ENCODE assay signal across 9 cellular contexts in the genomic region with DNA sequence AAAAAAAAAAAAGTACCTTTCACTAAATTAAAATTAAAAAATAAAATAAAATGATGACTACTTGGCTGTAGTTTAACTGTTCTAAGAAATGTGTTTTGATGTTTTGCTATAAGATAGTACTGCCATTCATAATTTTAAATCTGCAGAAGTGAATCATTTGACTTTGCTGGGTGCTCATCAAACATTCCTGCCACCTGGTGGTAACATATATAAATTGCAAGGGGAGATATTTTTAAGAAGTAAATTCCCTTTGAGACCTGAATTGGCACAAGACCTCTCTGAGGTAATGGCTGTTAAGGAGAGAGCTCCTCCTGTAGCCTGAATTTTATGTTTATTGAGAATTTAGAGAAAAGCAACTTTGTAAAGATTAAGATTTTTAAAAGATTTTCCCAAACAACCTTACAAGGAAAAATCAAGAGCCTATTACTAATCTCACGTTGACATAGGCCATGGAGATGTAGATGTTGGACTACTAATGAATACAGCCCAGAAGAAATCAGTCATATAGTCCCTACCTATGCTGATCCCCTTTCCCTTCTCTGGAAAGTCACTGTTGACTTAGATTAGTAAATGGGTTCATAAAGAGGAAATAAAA. TPM values are rescaled to one million over a fixed set of nuclear protein-coding genes. Genes with fewer than 3 reads are reported as not detected.
DNase-seq lines count a peak whose midpoint lies in the region; ATAC-seq, FAIRE-seq and TF ChIP-seq lines count a peak whose summit lies in the region.
"Had no signal": no experiment of that assay in that cellular context is flagged by ENCODE, and none has a peak within 500 bp of the region (broad histone marks: within the 10 kb centered on the region; RNA-seq: fewer than 3 reads in every experiment).

No MANE protein-coding gene starts in this region.

- intact Hi-C loops in activated T-helper 1 cell treated with anti-CD3 and anti-CD28 coated beads, Interleukin-12 subunit alpha, Interleukin-12 subunit beta, Interleukin-2, Interleukin-4 antibody, amounts not matched to agents 30 ng/mL and 10 ng/mL and 1 ng/mL, durations not matched to agents 14 hours and 24 hours and 36 hours (cut with micrococcal nuclease), result loop anchor here (1.0 kb wide), 1 partner anchor 12 kb away; the partner anchor contains the start of gene NARS2

- no peaks in the 10 kb centered on the region for H3K4me1 Mint-ChIP-seq in activated T-helper 1 cell treated with anti-CD3 and anti-CD28 coated beads, Interleukin-12 subunit alpha, Interleukin-12 subunit beta, Interleukin-2, Interleukin-4 antibody, amounts not matched to agents 30 ng/mL and 10 ng/mL and 1 ng/mL, durations not matched to agents 14 hours and 24 hours and 36 hours (ENCODE audit: low read depth)

- H3K36me3 ChIP-seq in BE2C (no peaks in the 10 kb centered on the region), H7 (replicated peaks; ENCODE audit: control insufficient read depth, insufficient read depth, low read length) (no peaks in the 10 kb centered on the region), keratinocyte (ENCODE audit: control insufficient read depth in 2 of 2, extremely low read depth in 1 of 2, insufficient read depth in 2 of 2, low read length in 2 of 2) (no peaks in the 10 kb centered on the region)

- no peak overlapping the region for H2AFZ ChIP-seq in keratinocyte (ENCODE audit: control insufficient read depth, low read length)

- peaks cover 3% of the 10 kb centered on the region for H3K36me3 Mint-ChIP-seq in activated T-helper 1 cell treated with anti-CD3 and anti-CD28 coated beads, Interleukin-12 subunit alpha, Interleukin-12 subunit beta, Interleukin-2, Interleukin-4 antibody, amounts not matched to agents 30 ng/mL and 10 ng/mL and 1 ng/mL, durations not matched to agents 14 hours and 24 hours and 36 hours (ENCODE audit: low read depth)

- FAIRE-seq in keratinocyte (lab: Jason Lieb, UNC), result no peak
- FAIRE-seq: endometrium had no signal

- H3K9me3 ChIP-seq in BE2C, result no peaks in the 10 kb centered on the region; the same call in 1 of the 2 replicates
- peaks cover 2% of the 10 kb centered on the region for H3K9me3 ChIP-seq in keratinocyte (ENCODE audit: control insufficient read depth, low read depth, low read length)

- ATAC-seq in GM18498 (IDR thresholded peaks at IDR 0.05; ENCODE audit: unreplicated experiment), result no peak

- peaks cover 24% of the 10 kb centered on the region for H3K9me3 Mint-ChIP-seq in activated T-helper 1 cell treated with anti-CD3 and anti-CD28 coated beads, Interleukin-12 subunit alpha, Interleukin-12 subunit beta, Interleukin-2, Interleukin-4 antibody, amounts not matched to agents 30 ng/mL and 10 ng/mL and 1 ng/mL, durations not matched to agents 14 hours and 24 hours and 36 hours

- H3K27me3 Mint-ChIP-seq in activated T-helper 1 cell treated with anti-CD3 and anti-CD28 coated beads, Interleukin-12 subunit alpha, Interleukin-12 subunit beta, Interleukin-2, Interleukin-4 antibody, amounts not matched to agents 30 ng/mL and 10 ng/mL and 1 ng/mL, durations not matched to agents 14 hours and 24 hours and 36 hours (ENCODE audit: insufficient read depth), result peaks cover 16% of the 10 kb centered on the region

- H3K4me3 Mint-ChIP-seq in activated T-helper 1 cell treated with anti-CD3 and anti-CD28 coated beads, Interleukin-12 subunit alpha, Interleukin-12 subunit beta, Interleukin-2, Interleukin-4 antibody, amounts not matched to agents 30 ng/mL and 10 ng/mL and 1 ng/mL, durations not matched to agents 14 hours and 24 hours and 36 hours, result no peak overlapping the region

- H3K79me2 ChIP-seq in keratinocyte (ENCODE audit: control insufficient read depth, insufficient read depth, low read length), result no peaks in the 10 kb centered on the region

- H3K9me1 ChIP-seq in keratinocyte (ENCODE audit: control insufficient read depth, extremely low read depth, insufficient read depth, low read length), result no peaks in the 10 kb centered on the region

- peak; percentile 65 for TF ChIP-seq CTCF in BE2C (IDR thresholded peaks at IDR 0.05; ENCODE audit: low read depth, low read length)
- peak in 2 of 3 experiments; percentile 43 to 44 for TF ChIP-seq CTCF in keratinocyte (optimal IDR thresholded peaks at IDR 0.05 in 1 of 3, IDR thresholded peaks at IDR 0.05 in 1 of 3, conservative IDR thresholded peaks at IDR 0.05 in 1 of 3; ENCODE audit: extremely low read depth in 1 of 3, insufficient read depth in 2 of 3, low read length in 3 of 3)

- H3K27ac Mint-ChIP-seq in activated T-helper 1 cell treated with anti-CD3 and anti-CD28 coated beads, Interleukin-12 subunit alpha, Interleukin-12 subunit beta, Interleukin-2, Interleukin-4 antibody, amounts not matched to agents 30 ng/mL and 10 ng/mL and 1 ng/mL, durations not matched to agents 14 hours and 24 hours and 36 hours, result no peak overlapping the region

- no peaks in the 10 kb centered on the region for H4K20me1 ChIP-seq in keratinocyte (ENCODE audit: control insufficient read depth, extremely low read depth, insufficient read depth, low read length)

- H3K27ac ChIP-seq in keratinocyte (ENCODE audit: control insufficient read depth, insufficient read depth, low read length), result no peak overlapping the region

- H3K4me3 ChIP-seq in BE2C (ENCODE audit: low read depth, low read length) (no peak overlapping the region), H7 (ENCODE audit: insufficient read depth, low read depth, low read length) (no peak overlapping the region), keratinocyte (ENCODE audit: control insufficient read depth in 2 of 3, extremely low read depth in 1 of 3, insufficient read depth in 2 of 3, low read depth in 1 of 3, low read length in 3 of 3) (no peak overlapping the region)

- DNase-seq in BE2C (no peak), H7 (peak; percentile 12), SKM-1 (lab: John Stamatoyannopoulos, UW; ENCODE audit: unreplicated experiment) (peak; percentile 31), keratinocyte (ENCODE audit: low read depth, low spot score) (no peak), NCI-H1436 (lab: John Stamatoyannopoulos, UW) (no peak), NCI-H510A treated with DMSO at 0.1 percent for 48 hours (lab: John Stamatoyannopoulos, UW) (no peak)
- DNase-seq in activated T-helper 1 cell treated with anti-CD3 and anti-CD28 coated beads, Interleukin-12 subunit alpha, Interleukin-12 subunit beta, Interleukin-2, Interleukin-4 antibody, amounts not matched to agents 30 ng/mL and 10 ng/mL and 1 ng/mL, durations not matched to agents 14 hours and 24 hours and 36 hours (ENCODE audit: low spot score), result no peak

- H3K4me1 ChIP-seq in BE2C (no peaks in the 10 kb centered on the region), keratinocyte (ENCODE audit: control insufficient read depth, extremely low read depth, insufficient read depth, low read length) (no peaks in the 10 kb centered on the region)

- H3K4me2 ChIP-seq in keratinocyte (ENCODE audit: control insufficient read depth, extremely low read depth, insufficient read depth, low read depth, low read length), result no peak overlapping the region

- no peak overlapping the region for H3K9ac ChIP-seq in keratinocyte (ENCODE audit: control insufficient read depth, extremely low read depth, insufficient read depth, low read length)

- no peaks in the 10 kb centered on the region; the same call in 1 of the 2 replicates for H3K27me3 ChIP-seq in BE2C
- no peaks in the 10 kb centered on the region for H3K27me3 ChIP-seq in H7 (ENCODE audit: control insufficient read depth, insufficient read depth, low read length)
- no peaks in the 10 kb centered on the region for H3K27me3 ChIP-seq in keratinocyte (ENCODE audit: control insufficient read depth, extremely low read depth, insufficient read depth, low read length)

- dilution Hi-C loops in keratinocyte (cut with MboI; ENCODE audit: extremely low pct_ligation_motif_present, low sequenced_read_pairs), result no loop called here

RNA-seq across cellular contexts. Expression of gene NARS2, which starts 11.9 kb away (rescaled TPM):
- polyA plus RNA-seq in BE2C (2012; ENCODE audit: insufficient read depth, insufficient read length, low read depth), result 27.6 TPM
- total RNA-seq in H7 (2014; rRNA removed; shearing (Covaris generic)), result 51.8 and 59.1 TPM in 2 replicates
- 15.1 to 28.8 TPM (median 17.7 TPM) in 3 replicates for polyA plus RNA-seq in keratinocyte
- 18.4 TPM for polyA plus RNA-seq in keratinocyte (2011; ENCODE audit: low read depth)
- polyA plus RNA-seq in keratinocyte (2011; cell fraction: cytosol; rRNA removed), result 11.7 and 21.2 TPM in 2 replicates
- 13.3 and 17.2 TPM in 2 replicates for polyA plus RNA-seq in keratinocyte (2011; cell fraction: nucleus; rRNA removed)
- polyA plus RNA-seq in keratinocyte (2012; ENCODE audit: low replicate concordance), result 14.8 and 19.3 TPM in 2 replicates
- polyA minus RNA-seq in keratinocyte, result 5.3 to 13.3 TPM (median 9.3 TPM) in 3 replicates
- 8.8 TPM for polyA minus RNA-seq in keratinocyte (2011; cell fraction: cytosol; rRNA and poly(A)+ RNA removed)
- polyA minus RNA-seq in keratinocyte (2011; cell fraction: nucleus; rRNA and poly(A)+ RNA removed), result 12.1 and 24.1 TPM in 2 replicates
- 38.2 and 38.7 TPM in 2 replicates for total RNA-seq in activated T-helper 1 cell treated with anti-CD3 and anti-CD28 coated beads, Interleukin-12 subunit alpha, Interleukin-12 subunit beta, Interleukin-2, Interleukin-4 antibody, amounts not matched to agents 30 ng/mL and 10 ng/mL and 1 ng/mL, durations not matched to agents 14 hours and 24 hours and 36 hours

Comparison
In these comparisons a context has a peak if more than half of its experiments do, and no peak if none do; other contexts are left out.
1. DNase-seq: peak in H7 (single experiment) and SKM-1 (single experiment); none in BE2C (single experiment), keratinocyte (single experiment), NCI-H1436 (single experiment), activated T-helper 1 cell treated with anti-CD3 and anti-CD28 coated beads, Interleukin-12 subunit alpha, Interleukin-12 subunit beta, Interleukin-2, Interleukin-4 antibody, amounts not matched to agents 30 ng/mL and 10 ng/mL and 1 ng/mL, durations not matched to agents 14 hours and 24 hours and 36 hours (single experiment) and NCI-H510A treated with DMSO at 0.1 percent for 48 hours (single experiment).